Comparison of ENCODE assay signal across 1 cellular context in genomic region chr19:51719251-51719901, GRCh38.
TF ChIP-seq lines count a peak whose summit lies in the region.

No MANE protein-coding gene starts in this region.

TF ChIP-seq in IMR-90, 13 proteins besides CTCF, POLR2A, EP300 and RAD21:
- no peak for TF ChIP-seq BHLHE40 (IDR thresholded peaks at IDR 0.05; ENCODE audit: low read depth, low read length)
- no peak for TF ChIP-seq CHD1 (IDR thresholded peaks at IDR 0.05; ENCODE audit: low read depth, low read length)
- no peak for TF ChIP-seq RCOR1 (IDR thresholded peaks at IDR 0.05; ENCODE audit: insufficient replicate concordance, low read length)
- TF ChIP-seq ELK1 (IDR thresholded peaks at IDR 0.05; ENCODE audit: borderline replicate concordance, low read depth, low read length), result no peak
- TF ChIP-seq SMC3 (IDR thresholded peaks at IDR 0.05; ENCODE audit: low read depth, low read length), result no peak
- no peak for TF ChIP-seq FOS (IDR thresholded peaks at IDR 0.05; ENCODE audit: low read depth, low read length)
- no peak for TF ChIP-seq MAFK (IDR thresholded peaks at IDR 0.05; ENCODE audit: low read depth, low read length)
- no peak for TF ChIP-seq MAZ (IDR thresholded peaks at IDR 0.05; ENCODE audit: borderline replicate concordance, low read depth, low read length)
- no peak for TF ChIP-seq USF2 (IDR thresholded peaks at IDR 0.05; ENCODE audit: low read depth, low read length)
- no peak for TF ChIP-seq RFX5 (IDR thresholded peaks at IDR 0.05; ENCODE audit: low read depth, low read length)
- no peak for TF ChIP-seq MXI1 (IDR thresholded peaks at IDR 0.05; ENCODE audit: borderline replicate concordance, low read depth, low read length)
- no peak for TF ChIP-seq CEBPB (IDR thresholded peaks at IDR 0.05; ENCODE audit: low read depth, low read length)
- TF ChIP-seq NFE2L2 (IDR thresholded peaks at IDR 0.05; ENCODE audit: low read depth, low read length), result no peak
